In the genomic region with DNA sequence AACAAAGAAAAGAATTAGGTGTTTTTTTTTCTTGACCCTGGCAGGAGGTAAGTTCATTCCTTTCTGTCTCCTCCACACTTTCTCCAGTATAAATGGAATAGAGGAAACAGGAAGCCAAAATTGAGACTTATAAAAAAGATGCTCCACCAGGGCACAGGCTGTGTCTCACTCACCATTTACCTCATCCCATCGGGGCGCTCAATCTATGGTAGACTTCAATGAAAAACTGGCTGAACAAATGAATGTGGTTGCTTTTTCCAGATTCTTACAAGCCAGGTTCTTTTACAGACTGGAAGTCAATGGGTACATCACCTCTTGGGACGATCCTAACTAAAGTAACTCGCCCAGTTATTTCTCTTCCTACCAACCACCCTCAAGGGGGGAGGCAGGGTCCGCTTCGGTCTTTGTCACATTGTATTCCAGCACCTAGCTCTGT, we compare ENCODE assay signal across 8 cellular contexts. TPM values are rescaled to one million over a fixed set of nuclear protein-coding genes. Genes with fewer than 3 reads are reported as not detected.
A peak's percentile ranks its signal among the peaks of the same experiment; 100 is the strongest.
DNase-seq lines count a peak whose midpoint lies in the region; ATAC-seq lines count a peak whose summit lies in the region.

No MANE protein-coding gene starts in this region.

- ATAC-seq in GM19025 (IDR thresholded peaks at IDR 0.05; ENCODE audit: low read depth, unreplicated experiment) (peak; percentile 0), HG03432 (IDR thresholded peaks at IDR 0.05; ENCODE audit: unreplicated experiment) (peak; percentile 27)
- ATAC-seq in activated naive CD8-positive, alpha-beta T cell treated with anti-CD3 and anti-CD28 coated beads, Interleukin-2, amount 10 ng/mL, durations not matched to agents 7 days and 5 days (ENCODE audit: low read depth), result no peak

- H3K4me3 ChIP-seq in iPS-18c (ENCODE audit: insufficient read depth, low read depth, low read length), result peak overlapping the region; percentile 67
- H3K4me3 ChIP-seq in stomach smooth muscle (ENCODE audit: low read length in 2 of 2), result peak overlapping the region; percentile 71 to 86

- H3K27me3 ChIP-seq in stomach smooth muscle (ENCODE audit: control insufficient read depth in 1 of 2, insufficient read depth in 2 of 2, low read length in 2 of 2), result no peaks in the 10 kb centered on the region

- H3K4me3 Mint-ChIP-seq in activated naive CD8-positive, alpha-beta T cell treated with anti-CD3 and anti-CD28 coated beads, Interleukin-2, amount 10 ng/mL, durations not matched to agents 7 days and 5 days, result peak overlapping the region; percentile 86

- H3K27ac ChIP-seq in stomach smooth muscle (ENCODE audit: low read length), result peak overlapping the region; percentile 46

- H3K9ac ChIP-seq in stomach smooth muscle (ENCODE audit: low read length in 2 of 2), result peak overlapping the region; percentile 73 to 87

- H3K9me3 ChIP-seq in iPS-18c (ENCODE audit: control insufficient read depth, insufficient read depth, low read length), result no peaks in the 10 kb centered on the region
- H3K9me3 ChIP-seq in stomach smooth muscle (ENCODE audit: control insufficient read depth in 2 of 2, low read length in 2 of 2), result no peaks in the 10 kb centered on the region

- H3K9me3 Mint-ChIP-seq in activated naive CD8-positive, alpha-beta T cell treated with anti-CD3 and anti-CD28 coated beads, Interleukin-2, amount 10 ng/mL, durations not matched to agents 7 days and 5 days, result no peaks in the 10 kb centered on the region

- H3K36me3 ChIP-seq in stomach smooth muscle (ENCODE audit: control insufficient read depth in 2 of 2, insufficient read depth in 2 of 2, low read length in 2 of 2), result peaks cover 0 to 5% of the 10 kb centered on the region in 2 donors

- peak; percentile 19 for DNase-seq in ACHN
- no peak for DNase-seq in activated naive CD8-positive, alpha-beta T cell treated with anti-CD3 and anti-CD28 coated beads, Interleukin-2, amount 10 ng/mL, durations not matched to agents 7 days and 5 days
- no peak for DNase-seq in HuH-7 (ENCODE audit: low spot score)
- DNase-seq in NCI-H2029 (lab: John Stamatoyannopoulos, UW), result no peak

- H3K27ac Mint-ChIP-seq in activated naive CD8-positive, alpha-beta T cell treated with anti-CD3 and anti-CD28 coated beads, Interleukin-2, amount 10 ng/mL, durations not matched to agents 7 days and 5 days, result peak overlapping the region; percentile 81

- no peaks in the 10 kb centered on the region for H3K27me3 Mint-ChIP-seq in activated naive CD8-positive, alpha-beta T cell treated with anti-CD3 and anti-CD28 coated beads, Interleukin-2, amount 10 ng/mL, durations not matched to agents 7 days and 5 days

- peaks cover 14% of the 10 kb centered on the region for H3K36me3 Mint-ChIP-seq in activated naive CD8-positive, alpha-beta T cell treated with anti-CD3 and anti-CD28 coated beads, Interleukin-2, amount 10 ng/mL, durations not matched to agents 7 days and 5 days

- H3K4me1 ChIP-seq in stomach smooth muscle (ENCODE audit: control insufficient read depth, insufficient read depth, low read length), result peaks cover 3% of the 10 kb centered on the region

- in situ Hi-C loops in ACHN (cut with HindIII; ENCODE audit: low pct_ligation_motif_present, low pct_unique_long_range_greater_than_20kb, low sequenced_read_pairs), result no loop called here

- H3K4me1 Mint-ChIP-seq in activated naive CD8-positive, alpha-beta T cell treated with anti-CD3 and anti-CD28 coated beads, Interleukin-2, amount 10 ng/mL, durations not matched to agents 7 days and 5 days, result peaks cover 25% of the 10 kb centered on the region

- POLR2A ChIA-PET in activated naive CD8-positive, alpha-beta T cell treated with anti-CD3 and anti-CD28 coated beads, Interleukin-2, amount 10 ng/mL, durations not matched to agents 7 days and 5 days (lab: Charles Lee), result interaction anchor here (0.6 to 4.5 kb wide), 5 partner anchors 8 to 69 kb away, joined by 3 to 25 read pairs (median 3); a partner anchor contains a TSS

RNA-seq across cellular contexts. Expression of a gene that starts 0.7 kb away (rescaled TPM):
- total RNA-seq in activated naive CD8-positive, alpha-beta T cell treated with anti-CD3 and anti-CD28 coated beads, Interleukin-2, amount 10 ng/mL, durations not matched to agents 7 days and 5 days, result 10 to 100 TPM; 23.4 to 24.0 TPM

RNA-seq across cellular contexts. Expression of a gene that starts 22.3 kb away (rescaled TPM):
- 10 to 100 TPM; 10.9 to 16.1 TPM for total RNA-seq in activated naive CD8-positive, alpha-beta T cell treated with anti-CD3 and anti-CD28 coated beads, Interleukin-2, amount 10 ng/mL, durations not matched to agents 7 days and 5 days
